ENCODE assay signal across 20 cellular contexts in the genomic region with DNA sequence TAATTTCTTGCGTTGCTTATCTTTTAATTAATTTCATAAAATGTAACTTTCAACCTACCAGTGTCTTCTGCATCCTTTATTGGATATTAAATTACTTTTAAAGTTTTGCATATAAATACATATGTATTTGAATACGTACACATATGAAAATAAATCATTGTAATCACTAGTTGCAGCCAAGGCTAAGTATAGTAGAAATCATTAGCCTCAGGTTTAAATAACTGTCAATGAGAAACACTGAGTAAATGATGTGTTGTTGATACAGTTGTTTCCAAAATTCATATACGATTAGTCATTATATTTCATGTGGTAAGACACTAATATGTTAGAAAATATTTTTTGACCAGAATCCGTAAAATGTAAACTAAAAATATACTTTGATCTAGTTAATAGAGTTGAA.
DNase-seq lines count a peak whose midpoint lies in the region; ATAC-seq, FAIRE-seq and TF ChIP-seq lines count a peak whose summit lies in the region.
"Had no signal": no experiment of that assay in that cellular context is flagged by ENCODE, and none has a peak within 500 bp of the region (broad histone marks: within the 10 kb centered on the region; RNA-seq: fewer than 3 reads in every experiment).

No MANE protein-coding gene starts in this region.

- TF ChIP-seq POLR2A in IMR-90 (IDR thresholded peaks at IDR 0.05; ENCODE audit: low read depth, low read length): no peak

- H3K9me2 ChIP-seq in OCI-LY7 (ENCODE audit: insufficient read depth, low read length): no peaks in the 10 kb centered on the region

- peak; percentile 12 for FAIRE-seq in endometrium (lab: Jason Lieb, UNC)
- FAIRE-seq: A204.1, D721Med, GM12892 had no signal

- no peak overlapping the region for H2BK20ac ChIP-seq in IMR-90 (ENCODE audit: low read depth, low read length)

- H3K23ac ChIP-seq in IMR-90 (ENCODE audit: low read depth, low read length): no peak overlapping the region

- H3K56ac ChIP-seq in IMR-90 (ENCODE audit: extremely low read depth, insufficient read depth, low read length): no peak overlapping the region

- H3K4me3 ChIP-seq in IMR-90 (ENCODE audit: insufficient read depth, low read depth, low read length): no peak overlapping the region
- H3K4me3 ChIP-seq in OCI-LY7 (ENCODE audit: low read depth, low read length, poor library complexity, severe bottlenecking): no peak overlapping the region
- H3K4me3 ChIP-seq: BLaER1, GM23338 had no signal

- H3K9me3 ChIP-seq in IMR-90 (ENCODE audit: control insufficient read depth, insufficient read depth, low read length) (no peaks in the 10 kb centered on the region), OCI-LY7 (ENCODE audit: low read length) (no peaks in the 10 kb centered on the region)
- H3K9me3 ChIP-seq: BLaER1 had no signal

- WGBS in IMR-90 (ENCODE audit: extremely low coverage in 2 of 2, insufficient read length in 1 of 2), 2 experiments: no CpG with 5 or more reads among the region's 4 CpGs

- H2AK5ac ChIP-seq in IMR-90 (ENCODE audit: low read depth, low read length): no peak overlapping the region

- dilution Hi-C loops in IMR-90 (cut with HindIII; ENCODE audit: low sequenced_read_pairs, unreplicated experiment): no loop called here

- no peak overlapping the region for H2BK15ac ChIP-seq in IMR-90 (ENCODE audit: low read depth, low read length)

- CTCF ChIA-PET in IMR-90 (lab: Yijun Ruan, JAX): no interaction called here
- CTCF ChIA-PET in OCI-LY7 (lab: Charles Lee; ENCODE audit: unreplicated experiment): no interaction called here

- H3K4me2 ChIP-seq in IMR-90 (ENCODE audit: low read depth, low read length): no peak overlapping the region
- no peak overlapping the region for H3K4me2 ChIP-seq in OCI-LY7 (ENCODE audit: low read length)
- H3K4me2 ChIP-seq: BLaER1, GM23338 had no signal

- DNase-seq in ELR (ENCODE audit: low read depth) (peak; percentile 47), IMR-90 (peak; percentile 1), OCI-LY7 (ENCODE audit: low spot score) (no peak), DMS 273 (lab: John Stamatoyannopoulos, UW; ENCODE audit: unreplicated experiment) (no peak), NCI-H1436 treated with DMSO at 0.1 percent for 48 hours (lab: John Stamatoyannopoulos, UW) (no peak)
- DNase-seq: CD4-positive, CD25-positive, alpha-beta regulatory T cell; CD8-positive, alpha-beta memory T cell; DMS53; DMS79 treated with DMSO at 0.1 percent for 48 hours; H9 had no signal

- H4K91ac ChIP-seq in IMR-90 (ENCODE audit: insufficient read depth, low read depth, low read length): no peak overlapping the region

- H4K8ac ChIP-seq in IMR-90 (ENCODE audit: low read depth in 2 of 2, low read length in 2 of 2): no peak overlapping the region

- intact Hi-C loops in IMR-90 (cut with micrococcal nuclease): no loop called here
- intact Hi-C loops in OCI-LY7 (cut with micrococcal nuclease; ENCODE audit: unreplicated experiment): no loop called here

- no peaks in the 10 kb centered on the region for H4K20me1 ChIP-seq in IMR-90 (ENCODE audit: insufficient read depth, low read length)
- no peaks in the 10 kb centered on the region for H4K20me1 ChIP-seq in OCI-LY7 (ENCODE audit: insufficient read depth, low read length)
- H4K20me1 ChIP-seq: BLaER1 had no signal

- no peak overlapping the region for H3K14ac ChIP-seq in IMR-90 (replicated peaks; ENCODE audit: low read depth, low read length)

- H2AFZ ChIP-seq in IMR-90 (replicated peaks; ENCODE audit: low read length, poor library complexity) (no peak overlapping the region), OCI-LY7 (ENCODE audit: low read length) (0 out of 2 replicates have a peak overlapping the region, but pooled peaks have one; percentile 10)
- H2AFZ ChIP-seq: GM23338 had no signal

- no peak overlapping the region for H3K4ac ChIP-seq in IMR-90 (ENCODE audit: low read depth, low read length)

- BruUV-seq in IMR-90 (replicated peaks; lab: Mats Ljungman, UMichigan) (no TSS peak), OCI-LY7 (replicated peaks; lab: Mats Ljungman, UMichigan) (no TSS peak)

- ATAC-seq in IMR-90 (ENCODE audit: low read depth) (no peak), GM18870 (IDR thresholded peaks at IDR 0.05; ENCODE audit: unreplicated experiment) (no peak), HG02610 (IDR thresholded peaks at IDR 0.05; ENCODE audit: unreplicated experiment) (no peak)
- ATAC-seq: GM23338 had no signal

- H3K36me3 ChIP-seq in IMR-90 (ENCODE audit: control insufficient read depth, insufficient read depth, low read length) (no peaks in the 10 kb centered on the region), OCI-LY7 (ENCODE audit: insufficient read depth, low read length) (no peaks in the 10 kb centered on the region)
- H3K36me3 ChIP-seq: BLaER1 had no signal

- H3K9me1 ChIP-seq in IMR-90 (ENCODE audit: insufficient read depth, low read length): no peaks in the 10 kb centered on the region

- no peak overlapping the region for H2BK120ac ChIP-seq in IMR-90 (ENCODE audit: low read depth, low read length)

- H2BK5ac ChIP-seq in IMR-90 (ENCODE audit: low read depth, low read length, poor library complexity, severe bottlenecking): no peak overlapping the region

- H3K27ac ChIP-seq in IMR-90 (ENCODE audit: insufficient read depth, low read length): no peak overlapping the region
- H3K27ac ChIP-seq in OCI-LY7 (ENCODE audit: low read depth, low read length, poor library complexity, severe bottlenecking): no peak overlapping the region
- H3K27ac ChIP-seq: 22Rv1, BLaER1, C4-2B had no signal

- H3K18ac ChIP-seq in IMR-90 (ENCODE audit: low read depth, low read length): no peak overlapping the region

- no peak for TF ChIP-seq CTCF in IMR-90 (conservative IDR thresholded peaks at IDR 0.05; ENCODE audit: low read depth, low read length)
- TF ChIP-seq CTCF in OCI-LY7 (conservative IDR thresholded peaks at IDR 0.05; ENCODE audit: low read length): no peak

- no peaks in the 10 kb centered on the region for H3K79me1 ChIP-seq in IMR-90 (ENCODE audit: low read depth in 1 of 2, low read length in 2 of 2)

- no peaks in the 10 kb centered on the region for H3K79me2 ChIP-seq in OCI-LY7 (ENCODE audit: insufficient read depth, low read depth, low read length)

- H3K27me3 ChIP-seq in IMR-90 (ENCODE audit: control insufficient read depth, insufficient read depth, low read length): no peaks in the 10 kb centered on the region
- H3K27me3 ChIP-seq: BLaER1 had no signal

- no peak overlapping the region for H4K5ac ChIP-seq in IMR-90 (ENCODE audit: low read depth, low read length)

- H2AK9ac ChIP-seq in IMR-90 (replicated peaks; ENCODE audit: low read depth, low read length, poor library complexity): no peak overlapping the region

- H3K4me1 ChIP-seq in IMR-90 (ENCODE audit: control insufficient read depth, insufficient read depth, low read length) (no peaks in the 10 kb centered on the region), OCI-LY7 (ENCODE audit: insufficient read depth, low read length, poor library complexity, severe bottlenecking) (no peaks in the 10 kb centered on the region)
- H3K4me1 ChIP-seq: BLaER1 had no signal

- no peak overlapping the region for H3K9ac ChIP-seq in IMR-90 (ENCODE audit: low read depth, low read length)
- H3K9ac ChIP-seq: BLaER1 had no signal

- in situ Hi-C loops in IMR-90 (cut with MboI; ENCODE audit: low sequenced_read_pairs): no loop called here

- TF ChIP-seq RAD21 in IMR-90 (IDR thresholded peaks at IDR 0.05; ENCODE audit: low read length): no peak

- POLR2A ChIA-PET in IMR-90 (lab: Charles Lee; ENCODE audit: unreplicated experiment) (no interaction called here), OCI-LY7 (lab: Charles Lee) (no interaction called here)

TF ChIP-seq in IMR-90, 13 proteins besides CTCF, POLR2A, EP300 and RAD21:
- TF ChIP-seq FOS (IDR thresholded peaks at IDR 0.05; ENCODE audit: low read depth, low read length) (no peak), RFX5 (IDR thresholded peaks at IDR 0.05; ENCODE audit: low read depth, low read length) (no peak)
- TF ChIP-seq, protein P1, sequence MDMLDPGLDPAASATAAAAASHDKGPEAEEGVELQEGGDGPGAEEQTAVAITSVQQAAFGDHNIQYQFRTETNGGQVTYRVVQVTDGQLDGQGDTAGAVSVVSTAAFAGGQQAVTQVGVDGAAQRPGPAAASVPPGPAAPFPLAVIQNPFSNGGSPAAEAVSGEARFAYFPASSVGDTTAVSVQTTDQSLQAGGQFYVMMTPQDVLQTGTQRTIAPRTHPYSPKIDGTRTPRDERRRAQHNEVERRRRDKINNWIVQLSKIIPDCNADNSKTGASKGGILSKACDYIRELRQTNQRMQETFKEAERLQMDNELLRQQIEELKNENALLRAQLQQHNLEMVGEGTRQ (IDR thresholded peaks at IDR 0.05; ENCODE audit: low read depth, low read length): no peak

Comparison
In these comparisons a context has a peak if more than half of its experiments do, and no peak if none do; other contexts are left out.
1. DNase-seq: peak in ELR (single experiment) and IMR-90 (single experiment); none in OCI-LY7 (single experiment), DMS 273 (single experiment) and NCI-H1436 treated with DMSO at 0.1 percent for 48 hours (single experiment).